In genomic region chr11:111735262-111736116, GRCh38 we compare ENCODE assay signal across 8 cellular contexts. TPM values are rescaled to one million over a fixed set of nuclear protein-coding genes. Genes with fewer than 3 reads are reported as not detected.
A peak's percentile ranks its signal among the peaks of the same experiment; 100 is the strongest.
DNase-seq lines count a peak whose midpoint lies in the region; ATAC-seq and TF ChIP-seq lines count a peak whose summit lies in the region.

No MANE protein-coding gene starts in this region.

- in situ Hi-C loops in GM13977 (cut with MboI; ENCODE audit: low pct_unique_long_range_greater_than_20kb, low sequenced_read_pairs, unreplicated experiment) = no loop called here

- no peaks in the 10 kb centered on the region for H3K9me3 Mint-ChIP-seq in activated CD8-positive, alpha-beta T cell treated with anti-CD3 and anti-CD28 coated beads, Interleukin-2, amount 10 ng/mL, durations not matched to agents 7 days and 5 days (ENCODE audit: insufficient read depth)

- DNase-seq in BE2C (peak; percentile 79), NCI-H1048 (lab: John Stamatoyannopoulos, UW) (peak; percentile 63), globus pallidus (ENCODE audit: low spot score) (peak; percentile 97), osteoblast (ENCODE audit: insufficient read length, low spot score, missing footprints) (peak; percentile 97), GM13977 (ENCODE audit: low spot score) (no peak)
- DNase-seq in activated CD8-positive, alpha-beta T cell treated with anti-CD3 and anti-CD28 coated beads, Interleukin-2, amount 10 ng/mL, durations not matched to agents 7 days and 5 days = no peak

- H3K9me3 ChIP-seq in BE2C (no peaks in the 10 kb centered on the region), osteoblast (ENCODE audit: low read depth, low read length) (no peaks in the 10 kb centered on the region)

- H3K36me3 Mint-ChIP-seq in activated CD8-positive, alpha-beta T cell treated with anti-CD3 and anti-CD28 coated beads, Interleukin-2, amount 10 ng/mL, durations not matched to agents 7 days and 5 days (ENCODE audit: low read depth) = peaks cover 10% of the 10 kb centered on the region

- peak overlapping the region; percentile 100 for H3K27ac ChIP-seq in osteoblast (ENCODE audit: low read depth, low read length)

- POLR2A ChIA-PET in activated CD8-positive, alpha-beta T cell treated with anti-CD3 and anti-CD28 coated beads, Interleukin-2, amount 10 ng/mL, durations not matched to agents 7 days and 5 days (lab: Charles Lee) = no interaction called here

- CTCF ChIA-PET in activated CD8-positive, alpha-beta T cell treated with anti-CD3 and anti-CD28 coated beads, Interleukin-2, amount 10 ng/mL, durations not matched to agents 7 days and 5 days (lab: Charles Lee) = interaction anchor here (1.1 to 1.7 kb wide), 3 partner anchors 14 to 131 kb away, joined by 3 to 4 read pairs (median 4); no protein-coding TSS in a partner anchor

- no peaks in the 10 kb centered on the region for H3K79me2 ChIP-seq in osteoblast (ENCODE audit: insufficient read depth, low read length)

- no peaks in the 10 kb centered on the region for H3K27me3 Mint-ChIP-seq in activated CD8-positive, alpha-beta T cell treated with anti-CD3 and anti-CD28 coated beads, Interleukin-2, amount 10 ng/mL, durations not matched to agents 7 days and 5 days (ENCODE audit: low read depth)

- peak overlapping the region; percentile 60 for H3K4me3 ChIP-seq in BE2C (ENCODE audit: low read depth, low read length)
- peak overlapping the region; percentile 73 for H3K4me3 ChIP-seq in osteoblast (ENCODE audit: insufficient read depth, low read length)

- H3K27me3 ChIP-seq in BE2C = no peaks in the 10 kb centered on the region
- no peaks in the 10 kb centered on the region for H3K27me3 ChIP-seq in osteoblast (ENCODE audit: insufficient read depth, low read length)

- peak; percentile 8; the same call in 1 of the 2 replicates for TF ChIP-seq CTCF in BE2C (IDR thresholded peaks at IDR 0.05; ENCODE audit: low read depth, low read length)
- TF ChIP-seq CTCF in osteoblast (IDR thresholded peaks at IDR 0.05; ENCODE audit: extremely low read depth, low read depth, low read length) = no peak
- no peak for TF ChIP-seq CTCF in GM13977 (IDR thresholded peaks at IDR 0.05; ENCODE audit: extremely low read depth, insufficient read depth, missing control alignments)

- H3K4me1 ChIP-seq in BE2C (peaks cover 17% of the 10 kb centered on the region), osteoblast (ENCODE audit: insufficient read depth, low read length) (peaks cover 81% of the 10 kb centered on the region)

- H3K4me2 ChIP-seq in osteoblast (ENCODE audit: insufficient read depth, low read length) = peak overlapping the region; percentile 93

- H4K20me1 ChIP-seq in osteoblast (ENCODE audit: insufficient read depth, low read length) = no peaks in the 10 kb centered on the region

- H3K27ac Mint-ChIP-seq in activated CD8-positive, alpha-beta T cell treated with anti-CD3 and anti-CD28 coated beads, Interleukin-2, amount 10 ng/mL, durations not matched to agents 7 days and 5 days = peak overlapping the region; percentile 60

- ATAC-seq in activated CD8-positive, alpha-beta T cell treated with anti-CD3 and anti-CD28 coated beads, Interleukin-2, amount 10 ng/mL, durations not matched to agents 7 days and 5 days = no peak
- ATAC-seq in GM18511 (IDR thresholded peaks at IDR 0.05; ENCODE audit: unreplicated experiment) = no peak
- ATAC-seq in GM18517 (IDR thresholded peaks at IDR 0.05; ENCODE audit: unreplicated experiment) = no peak

- no peaks in the 10 kb centered on the region for H3K4me1 Mint-ChIP-seq in activated CD8-positive, alpha-beta T cell treated with anti-CD3 and anti-CD28 coated beads, Interleukin-2, amount 10 ng/mL, durations not matched to agents 7 days and 5 days (ENCODE audit: low read depth)

- peak overlapping the region; percentile 73 for H2AFZ ChIP-seq in osteoblast (ENCODE audit: low read length)

- H3K4me3 Mint-ChIP-seq in activated CD8-positive, alpha-beta T cell treated with anti-CD3 and anti-CD28 coated beads, Interleukin-2, amount 10 ng/mL, durations not matched to agents 7 days and 5 days = no peak overlapping the region

- H3K36me3 ChIP-seq in BE2C = no peaks in the 10 kb centered on the region
- peaks cover 2% of the 10 kb centered on the region for H3K36me3 ChIP-seq in osteoblast (ENCODE audit: insufficient read depth, low read length)

RNA-seq across cellular contexts. Expression of gene PPP2R1B, which starts 30.7 kb away (rescaled TPM):
- polyA plus RNA-seq in BE2C (2012; ENCODE audit: insufficient read depth, insufficient read length, low read depth) = 13.3 TPM
- 10 to 100 TPM; 56.4 to 57.7 TPM for total RNA-seq in activated CD8-positive, alpha-beta T cell treated with anti-CD3 and anti-CD28 coated beads, Interleukin-2, amount 10 ng/mL, durations not matched to agents 7 days and 5 days
- 18.0 and 19.9 TPM in 2 replicates for total RNA-seq in osteoblast

Comparison
In these comparisons a context has a peak if more than half of its experiments do, and no peak if none do; other contexts are left out.
1. DNase-seq: peak in BE2C (single experiment), NCI-H1048 (single experiment), globus pallidus (single experiment) and osteoblast (single experiment); none in activated CD8-positive, alpha-beta T cell treated with anti-CD3 and anti-CD28 coated beads, Interleukin-2, amount 10 ng/mL, durations not matched to agents 7 days and 5 days (single experiment) and GM13977 (single experiment).